ENCODE assay signal across 2 cellular contexts in genomic region chr2:59174536-59175243, GRCh38.
TF ChIP-seq lines count a peak whose summit lies in the region.

No MANE protein-coding gene starts in this region.

TF ChIP-seq in GM23338, 12 proteins besides CTCF, POLR2A, EP300 and RAD21:
- no peak for TF ChIP-seq STAT1 (IDR thresholded peaks at IDR 0.05; ENCODE audit: unreplicated experiment)
- no peak for TF ChIP-seq CREB1 (CRISPR knock-in tag; IDR thresholded peaks at IDR 0.05; ENCODE audit: low read depth)
- no peak for TF ChIP-seq EZH2 (IDR thresholded peaks at IDR 0.05; ENCODE audit: low read depth, unreplicated experiment)
- TF ChIP-seq, protein P1, sequence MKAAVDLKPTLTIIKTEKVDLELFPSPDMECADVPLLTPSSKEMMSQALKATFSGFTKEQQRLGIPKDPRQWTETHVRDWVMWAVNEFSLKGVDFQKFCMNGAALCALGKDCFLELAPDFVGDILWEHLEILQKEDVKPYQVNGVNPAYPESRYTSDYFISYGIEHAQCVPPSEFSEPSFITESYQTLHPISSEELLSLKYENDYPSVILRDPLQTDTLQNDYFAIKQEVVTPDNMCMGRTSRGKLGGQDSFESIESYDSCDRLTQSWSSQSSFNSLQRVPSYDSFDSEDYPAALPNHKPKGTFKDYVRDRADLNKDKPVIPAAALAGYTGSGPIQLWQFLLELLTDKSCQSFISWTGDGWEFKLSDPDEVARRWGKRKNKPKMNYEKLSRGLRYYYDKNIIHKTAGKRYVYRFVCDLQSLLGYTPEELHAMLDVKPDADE (IDR thresholded peaks at IDR 0.05): no peak

TF ChIP-seq in H1, 55 proteins besides CTCF, POLR2A, EP300 and RAD21:
- TF ChIP-seq ZNF274 (IDR thresholded peaks at IDR 0.05; ENCODE audit: borderline replicate concordance, extremely low read depth, low read length): no peak
- no peak for TF ChIP-seq KDM1A (IDR thresholded peaks at IDR 0.05; ENCODE audit: borderline replicate concordance, low read length)
- TF ChIP-seq CTBP2 (IDR thresholded peaks at IDR 0.05; ENCODE audit: borderline replicate concordance, insufficient read depth, insufficient read length, low read length): no peak
- no peak for TF ChIP-seq CEBPB (IDR thresholded peaks at IDR 0.05; ENCODE audit: low read depth, low read length)
